ENCODE assay signal across 26 cellular contexts in the genomic region with DNA sequence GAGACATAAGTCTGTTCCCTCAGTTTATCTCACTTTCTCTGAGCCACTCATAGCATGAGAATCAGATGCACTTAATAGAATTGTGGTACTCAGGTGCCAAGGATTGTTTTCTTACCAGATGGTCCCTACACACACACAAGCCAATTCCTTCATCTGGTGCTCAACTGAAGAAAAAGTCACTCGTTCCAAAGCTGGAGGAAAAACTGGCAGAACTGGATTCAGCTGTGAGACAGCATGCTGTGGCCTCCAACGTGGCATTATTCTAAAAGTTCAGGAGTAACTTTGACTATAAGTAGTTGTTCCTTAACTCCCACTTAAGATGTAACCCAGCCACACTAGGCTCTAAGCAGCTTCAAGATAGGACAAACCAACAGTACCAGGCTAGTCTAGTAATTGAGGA. TPM values are rescaled to one million over a fixed set of nuclear protein-coding genes. Genes with fewer than 3 reads are reported as not detected.
DNase-seq lines count a peak whose midpoint lies in the region; FAIRE-seq and TF ChIP-seq lines count a peak whose summit lies in the region.
"Had no signal": no experiment of that assay in that cellular context is flagged by ENCODE, and none has a peak within 500 bp of the region (broad histone marks: within the 10 kb centered on the region; RNA-seq: fewer than 3 reads in every experiment).

No MANE protein-coding gene starts in this region.

- peaks cover 22% of the 10 kb centered on the region for H3K4me1 ChIP-seq in KMS-11 (ENCODE audit: low read depth, poor library complexity, severe bottlenecking)
- no peaks in the 10 kb centered on the region for H3K4me1 ChIP-seq in prostate gland (replicated peaks)

- WGBS in prostate gland, result 36% methylated on average over 2 of the region's 2 CpGs

- no peak for TF ChIP-seq POLR2A in prostate gland (IDR thresholded peaks at IDR 0.05)
- no peak for TF ChIP-seq POLR2A in H54 (IDR thresholded peaks at IDR 0.05; ENCODE audit: low read depth, low read length)

- H3K79me2 ChIP-seq in KMS-11 (ENCODE audit: insufficient read depth, low read depth), result no peaks in the 10 kb centered on the region

- TF ChIP-seq CTCF in KMS-11 (conservative IDR thresholded peaks at IDR 0.05; ENCODE audit: low read depth, low read length), result no peak
- TF ChIP-seq CTCF in epithelial cell of esophagus (IDR thresholded peaks at IDR 0.05; ENCODE audit: insufficient read depth, low read depth, low read length, missing control alignments), result no peak
- TF ChIP-seq CTCF in prostate gland (IDR thresholded peaks at IDR 0.05), result no peak

- H3K36me3 ChIP-seq in KMS-11 (ENCODE audit: insufficient read depth) (no peaks in the 10 kb centered on the region), prostate gland (no peaks in the 10 kb centered on the region)
- H3K36me3 ChIP-seq: thoracic aorta, vagina had no signal

- H4K20me1 ChIP-seq in KMS-11 (ENCODE audit: insufficient read depth), result no peaks in the 10 kb centered on the region

- no peak overlapping the region for H3K9ac ChIP-seq in KMS-11

- H3K27ac ChIP-seq in KMS-11 (peak overlapping the region; percentile 66; the same call in 1 of the 2 replicates), prostate gland (no peak overlapping the region)
- H3K27ac ChIP-seq: thoracic aorta, vagina had no signal

- no peaks in the 10 kb centered on the region for H3K27me3 ChIP-seq in KMS-11 (ENCODE audit: insufficient read depth, low read depth)
- no peaks in the 10 kb centered on the region for H3K27me3 ChIP-seq in prostate gland (replicated peaks; ENCODE audit: insufficient read depth)
- H3K27me3 ChIP-seq: vagina had no signal

- H3K9me3 ChIP-seq in prostate gland, result no peaks in the 10 kb centered on the region
- H3K9me3 ChIP-seq: thoracic aorta, vagina had no signal

- peak; percentile 47 for DNase-seq in NCI-H2171 treated with DMSO at 0.1 percent for 48 hours (lab: John Stamatoyannopoulos, UW)
- DNase-seq in NCI-H2171 (lab: John Stamatoyannopoulos, UW), result no peak
- peak; percentile 41 for DNase-seq in epithelial cell of esophagus (ENCODE audit: low read depth)
- DNase-seq in prostate gland (ENCODE audit: low spot score), result peak; percentile 17
- no peak for DNase-seq in hippocampal formation (lab: John Stamatoyannopoulos, UW)
- DNase-seq in H54 (ENCODE audit: insufficient read length, low spot score), result no peak
- no peak for DNase-seq in activated gamma-delta T cell (lab: John Stamatoyannopoulos, UW)
- DNase-seq: activated CD4-positive, alpha-beta T cell treated with anti-CD3 and anti-CD28 coated beads for 48 hours; activated naive CD4-positive, alpha-beta T cell; activated T-cell treated with anti-CD3 and anti-CD28 coated beads, Interleukin-2, amount 50 U/mL, for 48 hours; amygdala; kidney; midbrain; natural killer cell; NCI-H1105; NCI-H2081 treated with DMSO at 0.1 percent for 48 hours; NCI-H510A; retina; Right ventricle myocardium superior had no signal

- intact Hi-C loops in prostate gland (cut with DNase I), result no loop called here

- peak overlapping the region; percentile 70 for H2AFZ ChIP-seq in KMS-11 (ENCODE audit: low read depth)

- FAIRE-seq in H54 (lab: Jason Lieb, UNC), result no peak
- FAIRE-seq: endothelial cell of umbilical vein, kidney had no signal

- peak overlapping the region; percentile 72; the same call in 1 of the 2 replicates for H3K4me2 ChIP-seq in KMS-11

- H3K4me3 ChIP-seq in KMS-11 (IDR thresholded peaks at IDR 0.05; ENCODE audit: insufficient read depth, low read depth, low read length) (peak overlapping the region; percentile 48), epithelial cell of esophagus (ENCODE audit: low read length) (no peak overlapping the region), prostate gland (no peak overlapping the region)

RNA-seq across cellular contexts. Expression of a gene that starts 33.4 kb away (rescaled TPM):
- total RNA-seq in prostate gland, result 1 to 10 TPM in 1 of 2 donors, under 1 TPM in 1; 0.68 to 1.1 TPM
- total RNA-seq: Daoy; endothelial cell of umbilical vein; natural killer cell; omental fat pad; Right ventricle myocardium superior; T-helper 2 cell treated with Interferon-gamma antibody and Interleukin-4, amounts not matched to agents 100 ng/mL and 5 ng/mL, for 36 hours had no signal

Comparison
In these comparisons a context has a peak if more than half of its experiments do, and no peak if none do; other contexts are left out.
1. DNase-seq: peak in NCI-H2171 treated with DMSO at 0.1 percent for 48 hours (single experiment), epithelial cell of esophagus (single experiment) and prostate gland (single experiment); none in NCI-H2171 (single experiment), hippocampal formation (0 of 2), H54 (single experiment) and activated gamma-delta T cell (single experiment).